In the genomic region with DNA sequence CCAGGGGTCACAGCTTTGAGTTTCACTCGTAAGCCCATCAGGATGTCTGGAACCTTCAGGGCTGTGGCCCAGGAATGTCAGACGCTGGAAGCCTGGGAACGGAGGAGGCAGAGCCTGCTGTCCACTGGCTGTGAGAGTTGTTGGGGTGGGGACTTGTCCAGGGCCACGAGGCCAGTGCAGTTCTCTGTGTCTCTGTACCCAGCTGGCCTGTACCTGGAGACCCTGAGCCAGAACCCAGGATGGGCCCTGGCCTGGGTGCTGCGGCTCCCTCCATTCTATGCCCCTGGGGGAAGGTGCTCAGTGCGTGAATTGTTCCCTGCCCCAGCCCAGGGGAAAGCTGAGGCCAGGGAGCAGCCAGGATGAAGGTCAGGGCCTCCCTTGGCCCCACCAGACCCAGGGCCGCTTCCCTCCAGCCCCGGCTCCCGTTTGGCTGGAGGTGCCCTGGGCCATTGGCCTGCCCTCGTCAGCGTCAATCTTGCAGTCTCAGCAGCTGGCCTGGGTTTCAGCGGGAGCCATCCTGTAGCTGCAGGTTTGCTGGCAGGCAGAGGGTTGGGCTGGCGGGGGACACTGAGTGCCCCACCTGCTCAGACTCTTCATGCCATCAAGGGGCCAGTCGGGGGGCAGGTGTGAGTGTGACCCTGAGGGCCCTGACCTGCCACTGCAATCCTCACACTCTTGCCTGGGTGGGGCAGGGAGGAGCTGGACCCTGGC, we compare ENCODE assay signal across 26 cellular contexts. TPM values are rescaled to one million over a fixed set of nuclear protein-coding genes. Genes with fewer than 3 reads are reported as not detected.
A peak's percentile ranks its signal among the peaks of the same experiment; 100 is the strongest.
DNase-seq lines count a peak whose midpoint lies in the region; ATAC-seq, FAIRE-seq and TF ChIP-seq lines count a peak whose summit lies in the region.
"Had no signal": no experiment of that assay in that cellular context is flagged by ENCODE, and none has a peak within 500 bp of the region (broad histone marks: within the 10 kb centered on the region; RNA-seq: fewer than 3 reads in every experiment).

No MANE protein-coding gene starts in this region.

- TF ChIP-seq POLR2A in H1 (IDR thresholded peaks at IDR 0.05; ENCODE audit: control extremely low read depth in 1 of 2, low read depth in 2 of 2, low read length in 2 of 2) (no peak), spleen (IDR thresholded peaks at IDR 0.05) (no peak)

- H3K27me3 ChIP-seq in H1 (replicated peaks in 1 of 4; ENCODE audit: control insufficient read depth in 3 of 4, extremely low read depth in 1 of 4, insufficient read depth in 3 of 4, low read length in 3 of 4) (no peaks in the 10 kb centered on the region; a peak in 2 of 7 replicates), spleen (replicated peaks in 1 of 7) (peaks cover 0 to 16% (median 0%) of the 10 kb centered on the region in 7 donors)
- H3K27me3 ChIP-seq: upper lobe of left lung had no signal

- H3K56ac ChIP-seq in H1 (replicated peaks; ENCODE audit: insufficient read length, low read depth, low read length): no peak overlapping the region

- TF ChIP-seq EP300 in H1 (IDR thresholded peaks at IDR 0.05; ENCODE audit: borderline replicate concordance in 1 of 2, low read depth in 2 of 2, low read length in 2 of 2): no peak

- POLR2A ChIA-PET in H1 (lab: Charles Lee; ENCODE audit: partially characterized antibody): interaction anchor here (0.6 to 1.2 kb wide), 3 partner anchors 8 to 289 kb away, joined by 3 read pairs; no protein-coding TSS in a partner anchor

- 79% methylated on average over 14 of the region's 14 CpGs; no CpG with 5 or more reads in 1 of the 2 experiments for WGBS in H1 (ENCODE audit: extremely low coverage in 1 of 2, insufficient coverage in 1 of 2, insufficient read length in 1 of 2, insufficient replicate concordance in 2 of 2, low coverage in 1 of 2, low lambda C conversion rate in 2 of 2, missing lambda C conversion rate in 1 of 2), 2 experiments
- WGBS in spleen, 5 donors: 62 to 90% (median 77%) methylated on average over 2 to 14 of the region's 14 CpGs

- peaks cover 0 to 14% (median 10%) of the 10 kb centered on the region in 4 experiments; a peak in 6 of 7 replicates for H3K4me1 ChIP-seq in H1 (replicated peaks in 1 of 4; ENCODE audit: control insufficient read depth in 3 of 4, insufficient read depth in 4 of 4, low read length in 3 of 4)
- H3K4me1 ChIP-seq in spleen: peaks cover 10 to 30% (median 23%) of the 10 kb centered on the region in 6 donors

- H4K91ac ChIP-seq in H1 (replicated peaks; ENCODE audit: insufficient read length, low read length): no peak overlapping the region

- no peak overlapping the region for H3K18ac ChIP-seq in H1 (ENCODE audit: extremely low read depth, low read length)

- TF ChIP-seq RAD21 in H1 (IDR thresholded peaks at IDR 0.05 in 1 of 2, conservative IDR thresholded peaks at IDR 0.05 in 1 of 2; ENCODE audit: low read depth in 2 of 2, low read length in 2 of 2): no peak

- no peak overlapping the region for H3K27ac ChIP-seq in H1 (ENCODE audit: low read depth, low read length)
- H3K27ac ChIP-seq in spleen: no peak overlapping the region
- H3K27ac ChIP-seq: coronary artery, upper lobe of left lung had no signal

- H3K23me2 ChIP-seq in H1 (ENCODE audit: low read depth, low read length): peaks cover 4% of the 10 kb centered on the region; the same call in 1 of the 2 replicates

- H3K23ac ChIP-seq in H1 (ENCODE audit: insufficient read length): no peak overlapping the region

- TF ChIP-seq CTCF in H1 (IDR thresholded peaks at IDR 0.05; ENCODE audit: control extremely low read depth in 1 of 3, insufficient read depth in 1 of 3, low read depth in 1 of 3, low read length in 3 of 3) (no peak), nephron progenitor cell (IDR thresholded peaks at IDR 0.05) (no peak), spleen (IDR thresholded peaks at IDR 0.05 in 8 of 11, conservative IDR thresholded peaks at IDR 0.05 in 3 of 11) (no peak)

- no peaks in the 10 kb centered on the region for H3K36me3 Mint-ChIP-seq in activated CD4-positive, alpha-beta T cell treated with anti-CD3 and anti-CD28 coated beads, Interleukin-2, amount 10 ng/mL, durations not matched to agents 24 days and 14 days (ENCODE audit: low read depth)
- H3K36me3 Mint-ChIP-seq in nephron progenitor cell (ENCODE audit: low read depth): no peaks in the 10 kb centered on the region

- no peak overlapping the region for H3K9ac ChIP-seq in H1 (replicated peaks in 1 of 4; ENCODE audit: extremely low read depth in 1 of 4, low read depth in 3 of 4, low read length in 3 of 4)
- H3K9ac ChIP-seq: SK-N-SH had no signal

- no peak overlapping the region for H3K4me3 Mint-ChIP-seq in activated CD4-positive, alpha-beta T cell treated with anti-CD3 and anti-CD28 coated beads, Interleukin-2, amount 10 ng/mL, durations not matched to agents 24 days and 14 days
- no peak overlapping the region for H3K4me3 Mint-ChIP-seq in nephron progenitor cell
- H3K4me3 Mint-ChIP-seq: activated CD4-positive, alpha-beta T cell treated with anti-CD3 and anti-CD28 coated beads for 36 hours; activated T-cell treated with anti-CD3 and anti-CD28 coated beads, Interleukin-2, amount 50 U/mL, for 72 hours; CD4-positive, alpha-beta T cell had no signal

- peak overlapping the region; percentile 61; the same call in 1 of the 2 replicates for H2BK15ac ChIP-seq in H1 (ENCODE audit: low read length)

- CTCF ChIA-PET in H1 (lab: Charles Lee; ENCODE audit: partially characterized antibody): interaction anchor here (0.5 to 1.5 kb wide), 5 partner anchors 14 to 130 kb away, joined by 3 to 6 read pairs (median 3); no protein-coding TSS in a partner anchor

- no peak overlapping the region for H4K5ac ChIP-seq in H1 (ENCODE audit: insufficient read length, low read depth, low read length)

- H3K27ac Mint-ChIP-seq in activated CD4-positive, alpha-beta T cell treated with anti-CD3 and anti-CD28 coated beads, Interleukin-2, amount 10 ng/mL, durations not matched to agents 24 days and 14 days: no peak overlapping the region
- peak overlapping the region; percentile 66 for H3K27ac Mint-ChIP-seq in nephron progenitor cell
- H3K27ac Mint-ChIP-seq: activated CD4-positive, alpha-beta T cell treated with anti-CD3 and anti-CD28 coated beads for 36 hours; activated T-cell treated with anti-CD3 and anti-CD28 coated beads, Interleukin-2, amount 50 U/mL, for 72 hours; CD4-positive, alpha-beta T cell had no signal

- no peak for FAIRE-seq in H1 (lab: Jason Lieb, UNC)
- FAIRE-seq: bronchial epithelial cell, RCC 7860 had no signal

- H2AK5ac ChIP-seq in H1 (ENCODE audit: low read depth, low read length): 0 out of 2 replicates have a peak overlapping the region, but pooled peaks have one; percentile 24

- H3K9me3 Mint-ChIP-seq in activated CD4-positive, alpha-beta T cell treated with anti-CD3 and anti-CD28 coated beads, Interleukin-2, amount 10 ng/mL, durations not matched to agents 24 days and 14 days: no peaks in the 10 kb centered on the region
- H3K9me3 Mint-ChIP-seq in nephron progenitor cell: no peaks in the 10 kb centered on the region
- H3K9me3 Mint-ChIP-seq: activated T-cell treated with anti-CD3 and anti-CD28 coated beads, Interleukin-2, amount 50 U/mL, for 72 hours; CD4-positive, alpha-beta T cell had no signal

- no peak overlapping the region for H3K4ac ChIP-seq in H1 (replicated peaks; ENCODE audit: insufficient read length, low read depth, low read length)

- H3K79me2 ChIP-seq in H1 (ENCODE audit: control insufficient read depth in 1 of 2, insufficient read depth in 2 of 2, low read length in 2 of 2): no peaks in the 10 kb centered on the region

- no peaks in the 10 kb centered on the region for H3K79me1 ChIP-seq in H1 (ENCODE audit: low read depth, low read length)

- no peak overlapping the region for H3K4me3 ChIP-seq in H1 (ENCODE audit: extremely low read depth in 1 of 4, insufficient read depth in 2 of 4, low read depth in 3 of 4, low read length in 4 of 4)
- no peak overlapping the region for H3K4me3 ChIP-seq in spleen
- H3K4me3 ChIP-seq: coronary artery, upper lobe of left lung had no signal

- ATAC-seq in GM21423 (IDR thresholded peaks at IDR 0.05; ENCODE audit: unreplicated experiment): no peak
- ATAC-seq: activated CD4-positive, alpha-beta T cell treated with anti-CD3 and anti-CD28 coated beads for 36 hours; activated T-cell treated with anti-CD3 and anti-CD28 coated beads, Interleukin-2, amount 50 U/mL, for 72 hours had no signal

- H3K36me3 ChIP-seq in H1 (ENCODE audit: control insufficient read depth in 2 of 4, insufficient read depth in 4 of 4, low read length in 3 of 4) (no peaks in the 10 kb centered on the region), spleen (no peaks in the 10 kb centered on the region)
- H3K36me3 ChIP-seq: upper lobe of left lung had no signal

- H4K8ac ChIP-seq in H1 (ENCODE audit: extremely low read depth, insufficient read depth, low read length): peak overlapping the region; percentile 72; the same call in 1 of the 2 replicates

- H3K4me2 ChIP-seq in H1 (ENCODE audit: insufficient read depth in 1 of 2, low read depth in 2 of 2, low read length in 2 of 2): no peak overlapping the region
- H3K4me2 ChIP-seq: SK-N-SH had no signal

- H2BK120ac ChIP-seq in H1 (replicated peaks; ENCODE audit: low read depth, low read length): no peak overlapping the region

- H3K14ac ChIP-seq in H1 (ENCODE audit: insufficient read length): no peak overlapping the region

- H3K4me1 Mint-ChIP-seq in activated CD4-positive, alpha-beta T cell treated with anti-CD3 and anti-CD28 coated beads, Interleukin-2, amount 10 ng/mL, durations not matched to agents 24 days and 14 days: peaks cover 4% of the 10 kb centered on the region
- H3K4me1 Mint-ChIP-seq in nephron progenitor cell: peaks cover 52% of the 10 kb centered on the region

- DNase-seq in activated CD4-positive, alpha-beta T cell treated with anti-CD3 and anti-CD28 coated beads, Interleukin-2, amount 10 ng/mL, durations not matched to agents 24 days and 14 days: peak; percentile 56
- DNase-seq in activated CD4-positive, alpha-beta T cell treated with anti-CD3 and anti-CD28 coated beads for 48 hours: no peak
- DNase-seq in H1 (ENCODE audit: low read depth in 1 of 2, low spot score in 2 of 2): no peak
- no peak for DNase-seq in nephron progenitor cell
- DNase-seq in spleen: peak; percentile 71
- DNase-seq in NCI-H187 treated with DMSO at 0.1 percent for 48 hours (lab: John Stamatoyannopoulos, UW): no peak
- DNase-seq in NCI-H524 treated with DMSO at 0.1 percent for 48 hours (lab: John Stamatoyannopoulos, UW): no peak
- DNase-seq: activated CD4-positive, alpha-beta T cell treated with anti-CD3 and anti-CD28 coated beads for 36 hours; activated naive CD4-positive, alpha-beta T cell treated with Interleukin-2 at 50 U/mL for 16 hours; activated T-cell treated with anti-CD3 and anti-CD28 coated beads, Interleukin-2, amount 50 U/mL, for 72 hours; amniotic stem cell; CD4-positive, alpha-beta T cell; DMS153; kidney glomerular epithelial cell; mesenchymal stem cell; NCI-H1417; NCI-H510A; SK-N-SH; T-helper 2 cell had no signal

- no peak overlapping the region for H2BK5ac ChIP-seq in H1 (ENCODE audit: low read depth, low read length)

- H3K9me3 ChIP-seq in H1 (ENCODE audit: insufficient read depth in 2 of 2, low read depth in 1 of 2, low read length in 1 of 2) (no peaks in the 10 kb centered on the region), spleen (no peaks in the 10 kb centered on the region)
- H3K9me3 ChIP-seq: SK-N-SH, upper lobe of left lung had no signal

- H2AFZ ChIP-seq in H1 (ENCODE audit: low read length): no peak overlapping the region

- intact Hi-C loops in activated CD4-positive, alpha-beta T cell treated with anti-CD3 and anti-CD28 coated beads, Interleukin-2, amount 10 ng/mL, durations not matched to agents 24 days and 14 days (cut with micrococcal nuclease): no loop called here
- intact Hi-C loops in spleen (cut with DNase I; ENCODE audit: low total_unique reads): no loop called here

- H4K20me1 ChIP-seq in H1 (replicated peaks in 1 of 2; ENCODE audit: control insufficient read depth in 1 of 2, insufficient read depth in 2 of 2, low read length in 2 of 2): no peaks in the 10 kb centered on the region

- H2BK20ac ChIP-seq in H1 (ENCODE audit: low read length): no peak overlapping the region

- peak overlapping the region; percentile 68; the same call in 1 of the 2 replicates for H2BK12ac ChIP-seq in H1 (ENCODE audit: low read depth, low read length)

- H3K27me3 Mint-ChIP-seq in activated CD4-positive, alpha-beta T cell treated with anti-CD3 and anti-CD28 coated beads, Interleukin-2, amount 10 ng/mL, durations not matched to agents 24 days and 14 days: peaks cover 5% of the 10 kb centered on the region
- peaks cover 18% of the 10 kb centered on the region for H3K27me3 Mint-ChIP-seq in nephron progenitor cell (ENCODE audit: low read depth, poor library complexity)
- H3K27me3 Mint-ChIP-seq: CD4-positive, alpha-beta T cell had no signal

RNA-seq across cellular contexts. Expression of a gene that starts 0.8 kb away (rescaled TPM):
- 0.59 TPM in 1 of 2 replicates, not detected in the other for total RNA-seq in activated CD4-positive, alpha-beta T cell treated with anti-CD3 and anti-CD28 coated beads, Interleukin-2, amount 10 ng/mL, durations not matched to agents 24 days and 14 days
- 0.92 and 1.3 TPM in 2 replicates for total RNA-seq in H1 (2021; fragmentation: NEBNext Ultra II Directional; extraction: Animal tissue kit (Norgen Biotek cat#: 25700))
- 0.54 and 0.96 TPM in 2 replicates for polyA plus RNA-seq in H1 (2011; rRNA removed)
- polyA plus RNA-seq in H1 (2011; cell fraction: cytosol; rRNA removed): 1.4 TPM
- polyA plus RNA-seq in H1 (2011; cell fraction: nucleus; rRNA removed): 4.8 TPM
- 1.3 to 1.9 TPM (median 1.7 TPM) in 4 replicates for polyA plus RNA-seq in H1 (2012, experiment 1 of 2)
- polyA plus RNA-seq in H1 (2012, experiment 2 of 2): 0.84 TPM
- 0.65 TPM for polyA plus RNA-seq in H1 (2013, experiment 1 of 2)
- 0.63 TPM for polyA plus RNA-seq in H1 (2013, experiment 2 of 2)
- polyA minus RNA-seq in H1 (2011; rRNA and poly(A)+ RNA removed): 0.09 and 0.15 TPM in 2 replicates
- not detected for polyA minus RNA-seq in H1 (2011; cell fraction: cytosol; rRNA and poly(A)+ RNA removed)
- 1.5 TPM for polyA minus RNA-seq in H1 (2011; cell fraction: nucleus; rRNA and poly(A)+ RNA removed)
- total RNA-seq in spleen: 1 to 10 TPM in 1 of 7 donors, under 1 TPM in 4, not detected in 2; 0.34 to 3.0 (median 0.66) TPM
- 1 to 10 TPM in 1 of 3 donors, under 1 TPM in 2; 0.58 to 1.8 (median 0.85) TPM for polyA plus RNA-seq in spleen
- total RNA-seq: A172, G401 had no signal

RNA-seq across cellular contexts. Expression of a gene that starts 4.8 kb away (rescaled TPM):
- total RNA-seq in activated CD4-positive, alpha-beta T cell treated with anti-CD3 and anti-CD28 coated beads, Interleukin-2, amount 10 ng/mL, durations not matched to agents 24 days and 14 days: 1.1 and 3.1 TPM in 2 replicates
- total RNA-seq in H1 (2021; fragmentation: NEBNext Ultra II Directional; extraction: Animal tissue kit (Norgen Biotek cat#: 25700)): 14.6 and 15.0 TPM in 2 replicates
- polyA plus RNA-seq in H1 (2011; rRNA removed) (30.2 and 46.3 TPM in 2 replicates), spleen (1 to 10 TPM in 1 of 3 donors, under 1 TPM in 2; 0.35 to 1.9 (median 0.64) TPM)
- polyA plus RNA-seq in H1 (2011; cell fraction: cytosol; rRNA removed): 20.9 TPM
- polyA plus RNA-seq in H1 (2011; cell fraction: nucleus; rRNA removed): 36.1 TPM
- 8.4 to 15.3 TPM (median 14.6 TPM) in 4 replicates for polyA plus RNA-seq in H1 (2012, experiment 1 of 2)
- polyA plus RNA-seq in H1 (2012, experiment 2 of 2): 15.3 TPM
- polyA plus RNA-seq in H1 (2013, experiment 1 of 2): 21.5 TPM
- polyA plus RNA-seq in H1 (2013, experiment 2 of 2): 22.3 TPM
- 5.1 and 6.6 TPM in 2 replicates for polyA minus RNA-seq in H1 (2011; rRNA and poly(A)+ RNA removed)
- polyA minus RNA-seq in H1 (2011; cell fraction: cytosol; rRNA and poly(A)+ RNA removed): 6.2 TPM
- polyA minus RNA-seq in H1 (2011; cell fraction: nucleus; rRNA and poly(A)+ RNA removed): 11.6 TPM
- 1 to 10 TPM in 6 of 7 donors, not detected in 1; 1.1 to 4.7 (median 1.8) TPM for total RNA-seq in spleen
- total RNA-seq: A172 had no signal

RNA-seq across cellular contexts. Expression of a gene that starts 23.4 kb away (rescaled TPM):
- 403 and 422 TPM in 2 replicates for total RNA-seq in activated CD4-positive, alpha-beta T cell treated with anti-CD3 and anti-CD28 coated beads, Interleukin-2, amount 10 ng/mL, durations not matched to agents 24 days and 14 days
- total RNA-seq in H1 (2021; fragmentation: NEBNext Ultra II Directional; extraction: Animal tissue kit (Norgen Biotek cat#: 25700)): 382 and 394 TPM in 2 replicates
- polyA plus RNA-seq in H1 (2011; rRNA removed): 343 and 372 TPM in 2 replicates
- polyA plus RNA-seq in H1 (2011; cell fraction: cytosol; rRNA removed): 391 TPM
- 286 TPM for polyA plus RNA-seq in H1 (2011; cell fraction: nucleus; rRNA removed)
- polyA plus RNA-seq in H1 (2012, experiment 1 of 2): 256 to 341 TPM (median 318 TPM) in 4 replicates
- 110 TPM for polyA plus RNA-seq in H1 (2012, experiment 2 of 2)
- polyA plus RNA-seq in H1 (2013, experiment 1 of 2): 180 TPM
- polyA plus RNA-seq in H1 (2013, experiment 2 of 2): 186 TPM
- polyA minus RNA-seq in H1 (2011; rRNA and poly(A)+ RNA removed): 482 and 536 TPM in 2 replicates
- polyA minus RNA-seq in H1 (2011; cell fraction: cytosol; rRNA and poly(A)+ RNA removed): 250 TPM
- polyA minus RNA-seq in H1 (2011; cell fraction: nucleus; rRNA and poly(A)+ RNA removed): 104 TPM
- total RNA-seq in spleen: 100 to 1,000 TPM; 186 to 304 (median 273) TPM
- 100 to 1,000 TPM in 1 of 3 donors, 10 to 100 TPM in 2; 76.0 to 132 (median 95.5) TPM for polyA plus RNA-seq in spleen

Comparison
In these comparisons a context has a peak if more than half of its experiments do, and no peak if none do; other contexts are left out.
1. DNase-seq: peak in activated CD4-positive, alpha-beta T cell treated with anti-CD3 and anti-CD28 coated beads, Interleukin-2, amount 10 ng/mL, durations not matched to agents 24 days and 14 days (single experiment) and spleen (single experiment); none in activated CD4-positive, alpha-beta T cell treated with anti-CD3 and anti-CD28 coated beads for 48 hours (single experiment), H1 (0 of 2), nephron progenitor cell (single experiment), NCI-H187 treated with DMSO at 0.1 percent for 48 hours (single experiment) and NCI-H524 treated with DMSO at 0.1 percent for 48 hours (single experiment).